4 cellular contexts compared by ENCODE assay signal in the genomic region with DNA sequence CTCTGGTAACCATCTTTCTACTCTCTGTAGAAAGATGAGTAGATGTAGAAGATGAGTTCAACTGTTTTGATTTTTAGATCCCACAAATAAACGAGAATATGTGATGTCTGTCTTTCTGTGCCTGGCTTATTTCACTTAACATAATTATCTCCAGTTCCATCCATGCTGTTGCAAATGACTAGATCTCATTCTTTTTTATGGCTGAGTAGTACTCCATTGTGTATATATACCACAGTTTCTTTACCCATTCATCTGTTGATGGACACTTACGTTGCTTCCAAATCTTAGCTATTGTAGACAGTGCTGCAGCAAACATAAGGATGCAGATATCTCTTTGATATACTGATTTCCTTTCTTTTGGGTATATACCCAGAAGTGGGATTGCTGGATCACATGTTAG. TPM values are rescaled to one million over a fixed set of nuclear protein-coding genes. Genes with fewer than 3 reads are reported as not detected.
A peak's percentile ranks its signal among the peaks of the same experiment; 100 is the strongest.
DNase-seq lines count a peak whose midpoint lies in the region; ATAC-seq, FAIRE-seq and TF ChIP-seq lines count a peak whose summit lies in the region.
"Not testable (repeated sequence)": the region's sequence is repeated elsewhere in the genome, so short reads cannot be mapped to it uniquely, and the experiment has no call there.

No MANE protein-coding gene starts in this region.

- not testable (repeated sequence) for H3K4me1 ChIP-seq in HEK293 (ENCODE audit: control insufficient read depth, insufficient read depth, low read length); K562 (replicated peaks in 1 of 2; ENCODE audit: control insufficient read depth in 2 of 2, insufficient read depth in 2 of 2, low read length in 2 of 2)

- H2AFZ ChIP-seq in K562 (ENCODE audit: low read depth, low read length) = not testable (repeated sequence)

- not testable (repeated sequence) for H3K9me3 ChIP-seq in HEK293 (ENCODE audit: control insufficient read depth, insufficient read depth, low read depth, low read length); K562 (replicated peaks; ENCODE audit: control insufficient read depth, insufficient read depth, low read depth, low read length)

- H3K27me3 ChIP-seq in K562 (ENCODE audit: control insufficient read depth in 2 of 2, insufficient read depth in 2 of 2, low read length in 2 of 2) = not testable (repeated sequence)

- 8% methylated on average over 2 of the region's 2 CpGs for WGBS in K562 (ENCODE audit: insufficient coverage, low coverage, missing lambda C conversion rate)

- TF ChIP-seq RAD21 in K562 (CRISPR knock-in tag; conservative IDR thresholded peaks at IDR 0.05 in 1 of 2, IDR thresholded peaks at IDR 0.05 in 1 of 2) = not testable (repeated sequence)

- not testable (repeated sequence) for ATAC-seq in SK-N-SH treated with all-trans-retinoic acid at 6 μM for 48 hours, K562

- peaks cover 7 to 13% of the 10 kb centered on the region in 2 experiments; a peak in 2 of 3 replicates for H3K36me3 ChIP-seq in HEK293 (ENCODE audit: control insufficient read depth in 2 of 2, insufficient read depth in 1 of 2, low read length in 2 of 2)
- H3K36me3 ChIP-seq in K562 (ENCODE audit: control insufficient read depth, insufficient read depth, low read length) = not testable (repeated sequence)

- H3K9ac ChIP-seq in K562 (ENCODE audit: insufficient read depth in 1 of 2, low read depth in 2 of 2, low read length in 2 of 2) = not testable (repeated sequence)

- CTCF ChIA-PET in HEK293 (lab: Yijun Ruan, JAX); K562 (lab: Yijun Ruan, JAX; ENCODE audit: low intra/inter-chr PET ratio): not testable (repeated sequence)

- H3K9me1 ChIP-seq in K562 (ENCODE audit: control insufficient read depth, insufficient read depth, low read length) = not testable (repeated sequence)

- not testable (repeated sequence) for DNase-seq in H54 (ENCODE audit: insufficient read length, low spot score); K562 (ENCODE audit: extremely low read depth in 1 of 4, low spot score in 3 of 4)

- FAIRE-seq in H54 (lab: Jason Lieb, UNC) = peak; percentile 64
- not testable (repeated sequence) for FAIRE-seq in K562 (lab: Jason Lieb, UNC)

- intact Hi-C loops in K562 (cut with micrococcal nuclease) = not testable (repeated sequence)

- TF ChIP-seq EP300 in K562 (IDR thresholded peaks at IDR 0.05; ENCODE audit: low read length) = not testable (repeated sequence)

- not testable (repeated sequence) for H3K4me3 ChIP-seq in HEK293 (ENCODE audit: low read depth, low read length); K562

- H3K4me2 ChIP-seq in K562 (ENCODE audit: insufficient read depth, low read length) = not testable (repeated sequence)

- in situ Hi-C loops in K562 (cut with MboI) = not testable (repeated sequence)

- not testable (repeated sequence) for H4K20me1 ChIP-seq in K562 (replicated peaks; ENCODE audit: control insufficient read depth, insufficient read depth, low read length)

- not testable (repeated sequence) for TF ChIP-seq CTCF in HEK293 (tag by site-specific recombination; IDR thresholded peaks at IDR 0.05); K562 (IDR thresholded peaks at IDR 0.05 in 2 of 3, conservative IDR thresholded peaks at IDR 0.05 in 1 of 3; ENCODE audit: insufficient read depth in 2 of 3, low read depth in 1 of 3, low read length in 3 of 3)

- TF ChIP-seq POLR2A in H54 (IDR thresholded peaks at IDR 0.05; ENCODE audit: low read depth, low read length); K562 (conservative IDR thresholded peaks at IDR 0.05): not testable (repeated sequence)

- POLR2A ChIA-PET in HEK293 (lab: Yijun Ruan, JAX) = not testable (repeated sequence)
- POLR2A ChIA-PET in K562 (lab: Yijun Ruan, JAX) = interaction anchor here (0.6 to 0.9 kb wide), 2 partner anchors 8 to 24 kb away, joined by 3 to 4 read pairs; no protein-coding TSS in a partner anchor

- H3K27ac ChIP-seq in HEK293 (ENCODE audit: extremely low read depth, low read depth, low read length); K562 (ENCODE audit: extremely low read depth, low read depth, low read length): not testable (repeated sequence)

- BruUV-seq in K562 (replicated peaks; lab: Mats Ljungman, UMichigan) = not testable (repeated sequence)

- H3K79me2 ChIP-seq in K562 (ENCODE audit: control insufficient read depth, insufficient read depth, low read length) = not testable (repeated sequence)

TF ChIP-seq in HEK293, 187 proteins besides CTCF, POLR2A, EP300 and RAD21:
- peak; percentile 71 for TF ChIP-seq ZNF146 (tag by site-specific recombination; IDR thresholded peaks at IDR 0.05)

TF ChIP-seq in SK-N-SH treated with all-trans-retinoic acid at 6 μM for 48 hours, 23 proteins besides CTCF, POLR2A, EP300 and RAD21:
- TF ChIP-seq ZNF8 (CRISPR knock-in tag; IDR thresholded peaks at IDR 0.05) = peak; percentile 97
TF ChIP-seq in SK-N-SH treated with all-trans-retinoic acid at 6 μM for 48 hours: peak in this region for 1; not testable (repeated sequence) for 22.

TF ChIP-seq in K562, 482 proteins besides CTCF, POLR2A, EP300 and RAD21:
- TF ChIP-seq RBM25 (IDR thresholded peaks at IDR 0.05; ENCODE audit: low read depth, low read length, severe bottlenecking) (peak; percentile 33), ZNF146 (CRISPR knock-in tag; IDR thresholded peaks at IDR 0.05; ENCODE audit: unreplicated experiment) (peak; percentile 70)
TF ChIP-seq in K562: peak in this region for 2; not testable (repeated sequence) for 480.

RNA-seq across cellular contexts. Expression of a gene that starts 26.2 kb away (rescaled TPM):
- total RNA-seq in K562 (2011; cell fraction: chromatin; rRNA removed; ENCODE audit: low replicate concordance) = 17.3 and 18.5 TPM in 2 replicates
- total RNA-seq in K562 (2011; cell fraction: nucleolus; rRNA removed) = 15.0 and 16.7 TPM in 2 replicates
- 16.5 and 17.6 TPM in 2 replicates for total RNA-seq in K562 (2011; cell fraction: nucleoplasm; rRNA removed)
- total RNA-seq in K562 (2014; rRNA removed) (29.6 and 30.1 TPM in 2 replicates), K562 (2014; rRNA removed; fragmentation: Illumina TruSeq; extraction: Trizol) (34.6 and 37.6 TPM in 2 replicates), K562 (2015; rRNA removed; fragmentation: Illumina TruSeq; extraction: Trizol) (30.2 and 32.3 TPM in 2 replicates), K562 (2021) (28.1 and 28.4 TPM in 2 replicates)
- polyA plus RNA-seq in K562 (2011; rRNA removed) (42.5 and 63.1 TPM in 2 replicates), K562 (2014; fragmentation: Illumina TruSeq; extraction: Trizol) (29.4 and 34.0 TPM in 2 replicates), K562 (2014; fragmentation: Nextera tagmentation; extraction: Ambion mirVana) (1 to 10 TPM; 4.2 to 7.8 TPM), K562 (2014; rRNA removed) (38.6 and 42.8 TPM in 2 replicates)
- 25.2 and 25.3 TPM in 2 replicates for polyA plus RNA-seq in K562 (2011; cell fraction: cytosol; rRNA removed)
- 8.5 and 15.8 TPM in 2 replicates for polyA plus RNA-seq in K562 (2011; cell fraction: nucleus; rRNA removed)
- polyA plus RNA-seq in K562 (2012) = 21.6 and 23.4 TPM in 2 replicates
- polyA minus RNA-seq in K562 (2011; rRNA and poly(A)+ RNA removed) = 33.9 and 37.5 TPM in 2 replicates
- 21.7 and 23.7 TPM in 2 replicates for polyA minus RNA-seq in K562 (2011; cell fraction: cytosol; rRNA and poly(A)+ RNA removed)
- 10.8 and 24.2 TPM in 2 replicates for polyA minus RNA-seq in K562 (2011; cell fraction: nucleus; rRNA and poly(A)+ RNA removed)

RNA-seq across cellular contexts. Expression of a gene that starts 50.0 kb away (rescaled TPM):
- 45.9 and 61.6 TPM in 2 replicates for total RNA-seq in K562 (2011; cell fraction: chromatin; rRNA removed; ENCODE audit: low replicate concordance)
- 24.8 and 28.2 TPM in 2 replicates for total RNA-seq in K562 (2011; cell fraction: nucleolus; rRNA removed)
- 29.1 and 42.7 TPM in 2 replicates for total RNA-seq in K562 (2011; cell fraction: nucleoplasm; rRNA removed)
- total RNA-seq in K562 (2014; rRNA removed) (62.2 and 71.7 TPM in 2 replicates), K562 (2014; rRNA removed; fragmentation: Illumina TruSeq; extraction: Trizol) (71.2 and 72.9 TPM in 2 replicates), K562 (2015; rRNA removed; fragmentation: Illumina TruSeq; extraction: Trizol) (61.3 and 73.5 TPM in 2 replicates), K562 (2021) (41.8 and 50.5 TPM in 2 replicates)
- polyA plus RNA-seq in K562 (2011; rRNA removed) (55.4 and 56.0 TPM in 2 replicates), K562 (2014; fragmentation: Illumina TruSeq; extraction: Trizol) (62.4 and 66.8 TPM in 2 replicates), K562 (2014; fragmentation: Nextera tagmentation; extraction: Ambion mirVana) (10 to 100 TPM; 86.0 to 86.4 TPM), K562 (2014; rRNA removed) (74.7 and 94.3 TPM in 2 replicates)
- polyA plus RNA-seq in K562 (2011; cell fraction: cytosol; rRNA removed) = 40.4 and 45.1 TPM in 2 replicates
- polyA plus RNA-seq in K562 (2011; cell fraction: nucleus; rRNA removed) = 74.2 and 81.6 TPM in 2 replicates
- 49.9 and 51.4 TPM in 2 replicates for polyA plus RNA-seq in K562 (2012)
- 22.0 and 29.1 TPM in 2 replicates for polyA minus RNA-seq in K562 (2011; rRNA and poly(A)+ RNA removed)
- polyA minus RNA-seq in K562 (2011; cell fraction: cytosol; rRNA and poly(A)+ RNA removed) = 14.5 and 17.0 TPM in 2 replicates
- 22.6 and 26.0 TPM in 2 replicates for polyA minus RNA-seq in K562 (2011; cell fraction: nucleus; rRNA and poly(A)+ RNA removed)
